ENCODE assay signal across 8 cellular contexts in the genomic region with DNA sequence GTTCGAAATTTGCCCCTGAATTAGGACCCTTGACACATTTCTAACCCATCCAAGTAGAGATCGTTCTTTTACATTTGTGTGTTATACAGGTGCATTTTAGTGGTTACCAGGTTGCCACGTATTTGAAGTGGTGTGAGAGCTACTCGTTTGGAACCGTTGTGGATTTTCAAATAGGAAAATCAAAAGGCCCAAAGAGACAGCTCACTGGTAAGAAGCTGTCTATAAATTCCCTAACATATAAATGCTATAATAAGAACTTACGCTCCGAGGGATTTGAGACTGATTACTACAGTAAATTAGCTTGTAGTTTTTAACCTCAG. TPM values are rescaled to one million over a fixed set of nuclear protein-coding genes. Genes with fewer than 3 reads are reported as not detected.
DNase-seq lines count a peak whose midpoint lies in the region; ATAC-seq and TF ChIP-seq lines count a peak whose summit lies in the region.

No MANE protein-coding gene starts in this region.

- TF ChIP-seq CTCF in adrenal gland (IDR thresholded peaks at IDR 0.05) (no peak), liver (IDR thresholded peaks at IDR 0.05; ENCODE audit: low read depth, low read length, missing input control) (no peak), upper lobe of left lung (IDR thresholded peaks at IDR 0.05) (no peak)

- intact Hi-C loops in adrenal gland (cut with DNase I) = loop anchor here in 1 of 2 donors (10.0 kb wide), 2 partner anchors 60 to 120 kb away; a partner anchor contains a TSS

- WGBS in adrenal gland, 4 donors = 17 to 24% (median 19%) methylated on average over 7 of the region's 7 CpGs
- WGBS in liver = 26% methylated on average over 7 of the region's 7 CpGs
- 22 to 23% methylated on average over 7 of the region's 7 CpGs for WGBS in upper lobe of left lung, 2 donors

- peak overlapping the region; percentile 91 for H3K4me3 ChIP-seq in CD4-positive, CD25-positive, alpha-beta regulatory T cell (ENCODE audit: low read depth, low read length)
- H3K4me3 ChIP-seq in adrenal gland (peak overlapping the region in 1 of 4 donors; percentile 96), liver (ENCODE audit: low read depth in 1 of 3, low read length in 3 of 3) (peak overlapping the region in 2 of 3 donors; percentile 78 to 94), upper lobe of left lung (peak overlapping the region; percentile 68 to 98 (median 78))

- TF ChIP-seq POLR2A in adrenal gland (IDR thresholded peaks at IDR 0.05) = no peak
- no peak for TF ChIP-seq POLR2A in upper lobe of left lung (IDR thresholded peaks at IDR 0.05)

- peak overlapping the region; percentile 98 to 100 (median 99) for H3K27ac Mint-ChIP-seq in CD4-positive, CD25-positive, alpha-beta regulatory T cell

- ATAC-seq in CD4-positive, CD25-positive, alpha-beta regulatory T cell (ENCODE audit: low read depth in 2 of 2) = no peak
- ATAC-seq in upper lobe of left lung (ENCODE audit: low FRiP score in 2 of 2) (no peak), GM19463 (IDR thresholded peaks at IDR 0.05; ENCODE audit: unreplicated experiment) (no peak)

- H3K9ac ChIP-seq in liver (ENCODE audit: low read depth in 1 of 2, low read length in 2 of 2) = peak overlapping the region; percentile 67 to 90

- peaks cover 47% of the 10 kb centered on the region for H3K4me1 ChIP-seq in CD4-positive, CD25-positive, alpha-beta regulatory T cell (ENCODE audit: control insufficient read depth, insufficient read depth, low read length, poor library complexity, severe bottlenecking)
- peaks cover 12 to 36% of the 10 kb centered on the region in 2 donors for H3K4me1 ChIP-seq in adrenal gland (replicated peaks in 1 of 2)
- peaks cover 0 to 14% (median 12%) of the 10 kb centered on the region in 4 donors for H3K4me1 ChIP-seq in liver (ENCODE audit: control insufficient read depth in 4 of 4, insufficient read depth in 4 of 4, low read length in 3 of 4)
- H3K4me1 ChIP-seq in upper lobe of left lung = peaks cover 20 to 35% (median 30%) of the 10 kb centered on the region in 4 donors

- no peaks in the 10 kb centered on the region for H3K9me3 ChIP-seq in CD4-positive, CD25-positive, alpha-beta regulatory T cell (ENCODE audit: control insufficient read depth in 2 of 2, low read length in 2 of 2)
- H3K9me3 ChIP-seq in KOPT-K1 (ENCODE audit: insufficient read depth, low read length, poor library complexity, severe bottlenecking) (no peaks in the 10 kb centered on the region), adrenal gland (replicated peaks in 1 of 3) (no peaks in the 10 kb centered on the region), liver (ENCODE audit: control insufficient read depth in 4 of 4, low read length in 3 of 4) (no peaks in the 10 kb centered on the region), upper lobe of left lung (no peaks in the 10 kb centered on the region)

- H3K36me3 ChIP-seq in CD4-positive, CD25-positive, alpha-beta regulatory T cell (ENCODE audit: control insufficient read depth, insufficient read depth, low read length) = no peaks in the 10 kb centered on the region
- no peaks in the 10 kb centered on the region for H3K36me3 ChIP-seq in KOPT-K1 (ENCODE audit: insufficient read depth, low read length)
- no peaks in the 10 kb centered on the region for H3K36me3 ChIP-seq in adrenal gland (replicated peaks in 1 of 2)
- H3K36me3 ChIP-seq in liver (ENCODE audit: control insufficient read depth in 4 of 4, insufficient read depth in 3 of 4, low read depth in 1 of 4, low read length in 3 of 4) = no peaks in the 10 kb centered on the region
- no peaks in the 10 kb centered on the region for H3K36me3 ChIP-seq in upper lobe of left lung

- no peaks in the 10 kb centered on the region for H3K9me3 Mint-ChIP-seq in CD4-positive, CD25-positive, alpha-beta regulatory T cell

- peak in 1 of 3 donors; percentile 46 for DNase-seq in CD4-positive, CD25-positive, alpha-beta regulatory T cell
- DNase-seq in adrenal gland = no peak
- DNase-seq in upper lobe of left lung = no peak
- DNase-seq in SK-N-DZ (ENCODE audit: low spot score) = no peak
- DNase-seq in NCI-H226 = no peak

- TF ChIP-seq RAD21 in liver (IDR thresholded peaks at IDR 0.05) = no peak

- peak overlapping the region; percentile 99 for H3K27ac ChIP-seq in CD4-positive, CD25-positive, alpha-beta regulatory T cell (ENCODE audit: insufficient read depth, low read length, poor library complexity, severe bottlenecking)
- H3K27ac ChIP-seq in KOPT-K1 (ENCODE audit: low read depth, low read length, poor library complexity, severe bottlenecking) (peak overlapping the region; percentile 87), adrenal gland (peak overlapping the region; percentile 97 to 99 (median 99)), liver (ENCODE audit: low read depth in 1 of 2, low read length in 2 of 2) (peak overlapping the region; percentile 98 to 99), upper lobe of left lung (peak overlapping the region; percentile 99 to 100 (median 99))

- TF ChIP-seq EP300 in upper lobe of left lung (IDR thresholded peaks at IDR 0.05) = no peak

- H3K27me3 Mint-ChIP-seq in CD4-positive, CD25-positive, alpha-beta regulatory T cell = no peaks in the 10 kb centered on the region

- peaks cover 3% of the 10 kb centered on the region for H3K36me3 Mint-ChIP-seq in CD4-positive, CD25-positive, alpha-beta regulatory T cell

- H3K27me3 ChIP-seq in CD4-positive, CD25-positive, alpha-beta regulatory T cell (ENCODE audit: control insufficient read depth, insufficient read depth, low read length) = no peaks in the 10 kb centered on the region
- H3K27me3 ChIP-seq in adrenal gland = no peaks in the 10 kb centered on the region
- no peaks in the 10 kb centered on the region for H3K27me3 ChIP-seq in liver (ENCODE audit: control insufficient read depth in 4 of 4, insufficient read depth in 4 of 4, low read length in 3 of 4)
- no peaks in the 10 kb centered on the region for H3K27me3 ChIP-seq in upper lobe of left lung

- peaks cover 31 to 59% (median 46%) of the 10 kb centered on the region in 4 donors for H3K4me1 Mint-ChIP-seq in CD4-positive, CD25-positive, alpha-beta regulatory T cell

- H3K4me3 Mint-ChIP-seq in CD4-positive, CD25-positive, alpha-beta regulatory T cell = peak overlapping the region; percentile 95 to 99 (median 96)

TF ChIP-seq in liver, 16 proteins besides CTCF, POLR2A, EP300 and RAD21:
- no peak for TF ChIP-seq FOXA2 (IDR thresholded peaks at IDR 0.05)
- TF ChIP-seq YY1 (IDR thresholded peaks at IDR 0.05) = no peak
- no peak for TF ChIP-seq SP1 (IDR thresholded peaks at IDR 0.05)
- TF ChIP-seq, protein P1, sequence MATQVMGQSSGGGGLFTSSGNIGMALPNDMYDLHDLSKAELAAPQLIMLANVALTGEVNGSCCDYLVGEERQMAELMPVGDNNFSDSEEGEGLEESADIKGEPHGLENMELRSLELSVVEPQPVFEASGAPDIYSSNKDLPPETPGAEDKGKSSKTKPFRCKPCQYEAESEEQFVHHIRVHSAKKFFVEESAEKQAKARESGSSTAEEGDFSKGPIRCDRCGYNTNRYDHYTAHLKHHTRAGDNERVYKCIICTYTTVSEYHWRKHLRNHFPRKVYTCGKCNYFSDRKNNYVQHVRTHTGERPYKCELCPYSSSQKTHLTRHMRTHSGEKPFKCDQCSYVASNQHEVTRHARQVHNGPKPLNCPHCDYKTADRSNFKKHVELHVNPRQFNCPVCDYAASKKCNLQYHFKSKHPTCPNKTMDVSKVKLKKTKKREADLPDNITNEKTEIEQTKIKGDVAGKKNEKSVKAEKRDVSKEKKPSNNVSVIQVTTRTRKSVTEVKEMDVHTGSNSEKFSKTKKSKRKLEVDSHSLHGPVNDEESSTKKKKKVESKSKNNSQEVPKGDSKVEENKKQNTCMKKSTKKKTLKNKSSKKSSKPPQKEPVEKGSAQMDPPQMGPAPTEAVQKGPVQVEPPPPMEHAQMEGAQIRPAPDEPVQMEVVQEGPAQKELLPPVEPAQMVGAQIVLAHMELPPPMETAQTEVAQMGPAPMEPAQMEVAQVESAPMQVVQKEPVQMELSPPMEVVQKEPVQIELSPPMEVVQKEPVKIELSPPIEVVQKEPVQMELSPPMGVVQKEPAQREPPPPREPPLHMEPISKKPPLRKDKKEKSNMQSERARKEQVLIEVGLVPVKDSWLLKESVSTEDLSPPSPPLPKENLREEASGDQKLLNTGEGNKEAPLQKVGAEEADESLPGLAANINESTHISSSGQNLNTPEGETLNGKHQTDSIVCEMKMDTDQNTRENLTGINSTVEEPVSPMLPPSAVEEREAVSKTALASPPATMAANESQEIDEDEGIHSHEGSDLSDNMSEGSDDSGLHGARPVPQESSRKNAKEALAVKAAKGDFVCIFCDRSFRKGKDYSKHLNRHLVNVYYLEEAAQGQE (IDR thresholded peaks at IDR 0.05) = no peak
- TF ChIP-seq EGR1 (IDR thresholded peaks at IDR 0.05; ENCODE audit: low read depth in 2 of 2) = no peak
- TF ChIP-seq, protein P2, sequence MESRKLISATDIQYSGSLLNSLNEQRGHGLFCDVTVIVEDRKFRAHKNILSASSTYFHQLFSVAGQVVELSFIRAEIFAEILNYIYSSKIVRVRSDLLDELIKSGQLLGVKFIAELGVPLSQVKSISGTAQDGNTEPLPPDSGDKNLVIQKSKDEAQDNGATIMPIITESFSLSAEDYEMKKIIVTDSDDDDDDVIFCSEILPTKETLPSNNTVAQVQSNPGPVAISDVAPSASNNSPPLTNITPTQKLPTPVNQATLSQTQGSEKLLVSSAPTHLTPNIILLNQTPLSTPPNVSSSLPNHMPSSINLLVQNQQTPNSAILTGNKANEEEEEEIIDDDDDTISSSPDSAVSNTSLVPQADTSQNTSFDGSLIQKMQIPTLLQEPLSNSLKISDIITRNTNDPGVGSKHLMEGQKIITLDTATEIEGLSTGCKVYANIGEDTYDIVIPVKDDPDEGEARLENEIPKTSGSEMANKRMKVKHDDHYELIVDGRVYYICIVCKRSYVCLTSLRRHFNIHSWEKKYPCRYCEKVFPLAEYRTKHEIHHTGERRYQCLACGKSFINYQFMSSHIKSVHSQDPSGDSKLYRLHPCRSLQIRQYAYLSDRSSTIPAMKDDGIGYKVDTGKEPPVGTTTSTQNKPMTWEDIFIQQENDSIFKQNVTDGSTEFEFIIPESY (IDR thresholded peaks at IDR 0.05) = no peak
- TF ChIP-seq JUND (IDR thresholded peaks at IDR 0.05) = no peak
- TF ChIP-seq TAF1 (conservative IDR thresholded peaks at IDR 0.05) = no peak
- TF ChIP-seq, protein P3, sequence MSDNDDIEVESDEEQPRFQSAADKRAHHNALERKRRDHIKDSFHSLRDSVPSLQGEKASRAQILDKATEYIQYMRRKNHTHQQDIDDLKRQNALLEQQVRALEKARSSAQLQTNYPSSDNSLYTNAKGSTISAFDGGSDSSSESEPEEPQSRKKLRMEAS (IDR thresholded peaks at IDR 0.05) = no peak

RNA-seq across cellular contexts. Expression of a gene that starts 1.6 kb away (rescaled TPM):
- total RNA-seq in CD4-positive, CD25-positive, alpha-beta regulatory T cell = 35.7 TPM
- 10 to 100 TPM in 1 of 4 donors, 1 to 10 TPM in 3; 6.5 to 11.2 (median 8.8) TPM for polyA plus RNA-seq in CD4-positive, CD25-positive, alpha-beta regulatory T cell
- 10 to 100 TPM; 24.6 to 45.7 (median 28.4) TPM for total RNA-seq in adrenal gland
- 10 to 100 TPM; 16.8 to 21.7 (median 17.2) TPM for polyA plus RNA-seq in adrenal gland
- total RNA-seq in liver = 10 to 100 TPM; 12.4 to 17.7 TPM
- polyA plus RNA-seq in liver = 1 to 10 TPM; 3.8 to 10.0 TPM
- 100 to 1,000 TPM in 1 of 6 donors, 10 to 100 TPM in 5; 29.7 to 106 (median 38.0) TPM for total RNA-seq in upper lobe of left lung
- polyA plus RNA-seq in SK-N-DZ (2014; cell fraction: cytosol; rRNA removed) = 10.8 and 13.9 TPM in 2 replicates
- 12.1 and 26.1 TPM in 2 replicates for polyA plus RNA-seq in SK-N-DZ (2014; cell fraction: nucleus; rRNA removed)
